ENCODE assay signal across 10 cellular contexts in the genomic region with DNA sequence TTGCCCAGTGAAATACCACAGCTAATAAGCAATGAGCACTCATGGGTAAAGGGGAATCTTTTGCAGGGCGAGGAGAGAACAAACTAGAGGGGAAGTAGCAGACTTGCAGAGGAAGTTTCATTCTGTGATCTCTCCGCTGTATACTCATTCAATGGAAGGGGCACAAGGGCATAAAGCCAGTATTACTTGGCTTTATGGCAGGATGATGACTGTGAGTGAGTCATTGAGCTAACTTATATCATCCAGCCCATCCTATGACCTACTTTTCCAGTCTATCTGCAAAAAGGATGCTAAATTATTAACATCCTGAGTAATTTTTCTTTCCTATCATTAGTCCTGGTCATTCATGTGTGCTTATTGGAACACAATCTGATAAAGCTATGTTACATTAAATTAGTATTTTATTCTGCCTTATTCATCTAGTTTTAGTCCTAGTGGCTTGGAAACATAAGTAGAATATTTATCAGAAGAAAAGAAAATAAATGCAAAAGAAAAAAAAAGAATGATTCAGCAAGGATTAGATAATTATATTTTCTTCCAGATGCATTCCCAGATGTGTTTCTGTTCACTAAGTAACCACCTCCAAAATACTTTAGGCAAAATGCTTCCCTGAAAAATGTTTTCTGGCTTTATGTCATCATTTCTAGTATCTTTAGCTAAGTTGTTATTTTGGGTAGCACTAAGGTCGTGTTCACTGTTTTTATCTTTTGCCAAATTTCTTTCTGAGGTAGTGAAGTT.
DNase-seq lines count a peak whose midpoint lies in the region; ATAC-seq and TF ChIP-seq lines count a peak whose summit lies in the region.
"Had no signal": no experiment of that assay in that cellular context is flagged by ENCODE, and none has a peak within 500 bp of the region (broad histone marks: within the 10 kb centered on the region; RNA-seq: fewer than 3 reads in every experiment).

No MANE protein-coding gene starts in this region.

- peaks cover 0 to 7% (median 0%) of the 10 kb centered on the region in 3 experiments for H3K36me3 ChIP-seq in naive thymus-derived CD4-positive, alpha-beta T cell (ENCODE audit: control insufficient read depth in 2 of 3, insufficient read depth in 3 of 3, low read length in 3 of 3)
- H3K36me3 ChIP-seq: ascending aorta had no signal

- no peaks in the 10 kb centered on the region for H3K27me3 Mint-ChIP-seq in chondrocyte (ENCODE audit: low read depth)
- no peaks in the 10 kb centered on the region for H3K27me3 Mint-ChIP-seq in naive thymus-derived CD4-positive, alpha-beta T cell

- ATAC-seq in GM18870 (IDR thresholded peaks at IDR 0.05; ENCODE audit: unreplicated experiment) = peak; percentile 52
- ATAC-seq in naive thymus-derived CD4-positive, alpha-beta T cell = no peak

- no peak overlapping the region for H3K4me3 ChIP-seq in skeletal muscle cell (ENCODE audit: low read depth, low read length)
- no peak overlapping the region for H3K4me3 ChIP-seq in naive thymus-derived CD4-positive, alpha-beta T cell (ENCODE audit: low read length)
- H3K4me3 ChIP-seq: ascending aorta, SK-N-MC had no signal

- peak overlapping the region; percentile 59 for H3K27ac Mint-ChIP-seq in chondrocyte (ENCODE audit: unreplicated experiment)
- no peak overlapping the region for H3K27ac Mint-ChIP-seq in naive thymus-derived CD4-positive, alpha-beta T cell

- no peak for TF ChIP-seq CTCF in chondrocyte (IDR thresholded peaks at IDR 0.05)
- TF ChIP-seq CTCF in GM10248 (IDR thresholded peaks at IDR 0.05; ENCODE audit: control extremely low read depth, extremely low read depth, low read depth, missing control alignments) = no peak

- intact Hi-C loops in naive thymus-derived CD4-positive, alpha-beta T cell (cut with micrococcal nuclease) = no loop called here

- peak; percentile 84 for DNase-seq in LHCN-M2 (ENCODE audit: low read depth)
- no peak for DNase-seq in chondrocyte (ENCODE audit: low spot score)
- DNase-seq in skeletal muscle cell (ENCODE audit: low read depth) = peak; percentile 92
- DNase-seq in naive thymus-derived CD4-positive, alpha-beta T cell = no peak
- DNase-seq in GM10248 (ENCODE audit: extremely low spot score) = no peak
- DNase-seq in T-helper 2 cell = no peak
- no peak for DNase-seq in activated effector memory CD4-positive, alpha-beta T cell treated with Interleukin-2 at 50 U/mL for 16 hours

- CTCF ChIA-PET in naive thymus-derived CD4-positive, alpha-beta T cell (lab: Charles Lee) = no interaction called here
- CTCF ChIA-PET in GM10248 (lab: Yijun Ruan, JAX) = no interaction called here

- peak overlapping the region; percentile 29 for H3K4me3 Mint-ChIP-seq in chondrocyte (ENCODE audit: unreplicated experiment)
- H3K4me3 Mint-ChIP-seq in naive thymus-derived CD4-positive, alpha-beta T cell = no peak overlapping the region

- POLR2A ChIA-PET in naive thymus-derived CD4-positive, alpha-beta T cell (lab: Charles Lee) = no interaction called here
- POLR2A ChIA-PET in GM10248 (lab: Yijun Ruan, JAX) = no interaction called here

- no peaks in the 10 kb centered on the region for H3K36me3 Mint-ChIP-seq in chondrocyte (ENCODE audit: low read depth)
- peaks cover 17 to 82% (median 72%) of the 10 kb centered on the region in 5 donors for H3K36me3 Mint-ChIP-seq in naive thymus-derived CD4-positive, alpha-beta T cell

- H3K4me1 Mint-ChIP-seq in chondrocyte (ENCODE audit: low read depth) = peaks cover 28% of the 10 kb centered on the region
- peaks cover 0 to 4% (median 0%) of the 10 kb centered on the region in 7 donors for H3K4me1 Mint-ChIP-seq in naive thymus-derived CD4-positive, alpha-beta T cell

- H3K27me3 ChIP-seq in naive thymus-derived CD4-positive, alpha-beta T cell (ENCODE audit: control insufficient read depth in 2 of 2, insufficient read depth in 2 of 2, low read length in 2 of 2) = no peaks in the 10 kb centered on the region
- H3K27me3 ChIP-seq: ascending aorta had no signal

- H3K4me1 ChIP-seq in naive thymus-derived CD4-positive, alpha-beta T cell (ENCODE audit: control insufficient read depth in 2 of 2, insufficient read depth in 2 of 2, low read length in 2 of 2) = no peaks in the 10 kb centered on the region

- no peaks in the 10 kb centered on the region for H3K9me3 Mint-ChIP-seq in chondrocyte (ENCODE audit: low read depth)
- peaks cover 0 to 20% (median 5%) of the 10 kb centered on the region in 11 donors for H3K9me3 Mint-ChIP-seq in naive thymus-derived CD4-positive, alpha-beta T cell

- H3K9me3 ChIP-seq in naive thymus-derived CD4-positive, alpha-beta T cell (ENCODE audit: control insufficient read depth in 2 of 3, low read length in 3 of 3) = no peaks in the 10 kb centered on the region
- H3K9me3 ChIP-seq: ascending aorta had no signal

- H3K27ac ChIP-seq in naive thymus-derived CD4-positive, alpha-beta T cell (ENCODE audit: low read depth, low read length) = no peak overlapping the region
- H3K27ac ChIP-seq: ascending aorta, SK-N-MC had no signal

Comparison
In these comparisons a context has a peak if more than half of its experiments do, and no peak if none do; other contexts are left out.
1. DNase-seq: peak in LHCN-M2 (single experiment) and skeletal muscle cell (single experiment); none in chondrocyte (single experiment), naive thymus-derived CD4-positive, alpha-beta T cell (0 of 9), GM10248 (single experiment), T-helper 2 cell (0 of 5) and activated effector memory CD4-positive, alpha-beta T cell treated with Interleukin-2 at 50 U/mL for 16 hours (single experiment).